ENCODE assay signal across 9 cellular contexts in the genomic region with DNA sequence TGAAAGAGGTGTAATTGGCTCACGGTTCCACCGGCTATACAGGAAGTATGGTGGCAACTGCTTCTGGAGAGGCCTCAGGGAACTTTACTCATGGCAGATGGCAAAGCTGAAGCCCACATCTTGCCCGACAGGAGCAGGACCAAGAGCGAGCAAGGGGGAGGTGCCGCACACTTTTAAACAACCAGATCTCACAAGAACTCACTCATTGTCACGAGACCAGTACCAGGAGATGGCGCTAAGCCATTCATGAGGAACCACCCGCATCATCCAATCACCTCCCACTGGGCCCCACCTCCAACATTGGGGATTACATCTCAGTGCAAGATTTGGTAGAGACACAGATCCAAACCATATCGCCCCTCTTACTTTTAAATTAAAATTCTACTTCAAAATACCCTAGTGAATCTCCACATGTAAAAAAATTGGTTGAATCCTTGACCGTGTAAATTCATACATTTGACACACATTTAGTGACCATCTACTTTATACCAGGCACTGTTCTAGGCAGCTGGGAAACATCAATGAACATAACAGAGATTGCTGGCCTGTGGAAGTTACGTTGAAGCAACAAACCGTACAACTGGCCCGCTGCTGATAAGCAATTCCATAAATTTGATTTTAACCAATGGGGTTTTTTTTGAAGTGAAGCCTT.
DNase-seq lines count a peak whose midpoint lies in the region; ATAC-seq and TF ChIP-seq lines count a peak whose summit lies in the region.
"Had no signal": no experiment of that assay in that cellular context is flagged by ENCODE, and none has a peak within 500 bp of the region (broad histone marks: within the 10 kb centered on the region; RNA-seq: fewer than 3 reads in every experiment).

No MANE protein-coding gene starts in this region.

- H3K9me3 Mint-ChIP-seq in activated CD4-positive, alpha-beta T cell treated with anti-CD3 and anti-CD28 coated beads for 36 hours (ENCODE audit: low read depth) = no peaks in the 10 kb centered on the region
- no peaks in the 10 kb centered on the region for H3K9me3 Mint-ChIP-seq in activated CD4-positive, alpha-beta T cell treated with anti-CD3 and anti-CD28 coated beads, Interleukin-2, amount 10 ng/mL, durations not matched to agents 7 days and 5 days
- H3K9me3 Mint-ChIP-seq: naive B cell had no signal

- H3K4me3 ChIP-seq in cardiac fibroblast (replicated peaks in 1 of 2; ENCODE audit: low read depth in 2 of 2, low read length in 2 of 2) = no peak overlapping the region
- H3K4me3 ChIP-seq in skeletal muscle tissue (ENCODE audit: low read length in 3 of 3) = no peak overlapping the region

- CTCF ChIA-PET in activated CD4-positive, alpha-beta T cell treated with anti-CD3 and anti-CD28 coated beads for 36 hours (lab: Charles Lee) = interaction anchor here (0.5 to 2.9 kb wide), 8 partner anchors 12 to 222 kb away, joined by 3 to 12 read pairs (median 4); no protein-coding TSS in a partner anchor
- CTCF ChIA-PET in activated CD4-positive, alpha-beta T cell treated with anti-CD3 and anti-CD28 coated beads, Interleukin-2, amount 10 ng/mL, durations not matched to agents 7 days and 5 days (lab: Charles Lee) = interaction anchor here (0.7 to 4.0 kb wide), 6 partner anchors 11 to 223 kb away, joined by 3 to 14 read pairs (median 3); no protein-coding TSS in a partner anchor

- no peaks in the 10 kb centered on the region for H3K36me3 Mint-ChIP-seq in activated CD4-positive, alpha-beta T cell treated with anti-CD3 and anti-CD28 coated beads for 36 hours (ENCODE audit: low read depth)
- no peaks in the 10 kb centered on the region for H3K36me3 Mint-ChIP-seq in activated CD4-positive, alpha-beta T cell treated with anti-CD3 and anti-CD28 coated beads, Interleukin-2, amount 10 ng/mL, durations not matched to agents 7 days and 5 days (ENCODE audit: low read depth)
- H3K36me3 Mint-ChIP-seq: naive B cell had no signal

- POLR2A ChIA-PET in activated CD4-positive, alpha-beta T cell treated with anti-CD3 and anti-CD28 coated beads for 36 hours (lab: Charles Lee) = interaction anchor here (0.6 to 1.2 kb wide), 3 partner anchors 23 to 156 kb away, joined by 3 to 5 read pairs (median 4); no protein-coding TSS in a partner anchor
- POLR2A ChIA-PET in activated CD4-positive, alpha-beta T cell treated with anti-CD3 and anti-CD28 coated beads, Interleukin-2, amount 10 ng/mL, durations not matched to agents 7 days and 5 days (lab: Charles Lee) = no interaction called here

- H3K4me1 Mint-ChIP-seq in activated CD4-positive, alpha-beta T cell treated with anti-CD3 and anti-CD28 coated beads for 36 hours = peaks cover 89% of the 10 kb centered on the region
- H3K4me1 Mint-ChIP-seq in activated CD4-positive, alpha-beta T cell treated with anti-CD3 and anti-CD28 coated beads, Interleukin-2, amount 10 ng/mL, durations not matched to agents 7 days and 5 days = peaks cover 43% of the 10 kb centered on the region

- intact Hi-C loops in activated CD4-positive, alpha-beta T cell treated with anti-CD3 and anti-CD28 coated beads for 36 hours (cut with DNase I, micrococcal nuclease) = loop anchor here (1.0 to 5.0 kb wide), 13 partner anchors 20 to 1539 kb away; a partner anchor contains a TSS

- TF ChIP-seq CTCF in cardiac fibroblast (IDR thresholded peaks at IDR 0.05; ENCODE audit: low read depth, low read length) = peak; percentile 7

- H3K27me3 ChIP-seq in skeletal muscle tissue (ENCODE audit: control insufficient read depth in 3 of 3, insufficient read depth in 3 of 3, low read length in 3 of 3) = no peaks in the 10 kb centered on the region

- ATAC-seq in activated CD4-positive, alpha-beta T cell treated with anti-CD3 and anti-CD28 coated beads for 36 hours = peak; percentile 19
- no peak for ATAC-seq in HG03571 (IDR thresholded peaks at IDR 0.05; ENCODE audit: unreplicated experiment)

- no peak overlapping the region for H3K9ac ChIP-seq in skeletal muscle tissue (ENCODE audit: low read depth in 1 of 3, low read length in 3 of 3)

- no peak overlapping the region for H3K4me3 Mint-ChIP-seq in activated CD4-positive, alpha-beta T cell treated with anti-CD3 and anti-CD28 coated beads for 36 hours
- H3K4me3 Mint-ChIP-seq in activated CD4-positive, alpha-beta T cell treated with anti-CD3 and anti-CD28 coated beads, Interleukin-2, amount 10 ng/mL, durations not matched to agents 7 days and 5 days = no peak overlapping the region

- peaks cover 44 to 56% (median 44%) of the 10 kb centered on the region in 3 donors for H3K4me1 ChIP-seq in skeletal muscle tissue (ENCODE audit: control insufficient read depth in 3 of 3, insufficient read depth in 3 of 3, low read length in 3 of 3)

- H3K9me3 ChIP-seq in skeletal muscle tissue (ENCODE audit: control insufficient read depth in 3 of 3, low read length in 3 of 3) = no peaks in the 10 kb centered on the region

- peaks cover 6 to 14% (median 8%) of the 10 kb centered on the region in 3 donors for H3K36me3 ChIP-seq in skeletal muscle tissue (ENCODE audit: control insufficient read depth in 3 of 3, insufficient read depth in 3 of 3, low read length in 3 of 3)

- peak; percentile 66 for DNase-seq in activated CD4-positive, alpha-beta T cell treated with anti-CD3 and anti-CD28 coated beads for 36 hours
- DNase-seq in activated CD4-positive, alpha-beta T cell treated with anti-CD3 and anti-CD28 coated beads, Interleukin-2, amount 10 ng/mL, durations not matched to agents 7 days and 5 days = no peak
- DNase-seq in NCI-H69 (lab: John Stamatoyannopoulos, UW) = peak; percentile 55
- DNase-seq in cardiac fibroblast (ENCODE audit: low read depth in 2 of 2) = peak; percentile 22 to 44
- DNase-seq in activated CD4-positive, CD25-positive, alpha-beta regulatory T cell treated with anti-CD3 and anti-CD28 coated beads, Interleukin-2, amount 50 U/mL, for 72 hours = no peak
- DNase-seq in NCI-H1105 treated with DMSO at 0.1 percent for 48 hours (lab: John Stamatoyannopoulos, UW) = no peak
- DNase-seq: naive B cell had no signal

- peak overlapping the region; percentile 23 for H3K27ac ChIP-seq in skeletal muscle tissue (ENCODE audit: low read depth, low read length)

- H3K27me3 Mint-ChIP-seq in activated CD4-positive, alpha-beta T cell treated with anti-CD3 and anti-CD28 coated beads for 36 hours = peaks cover 10% of the 10 kb centered on the region
- peaks cover 4% of the 10 kb centered on the region for H3K27me3 Mint-ChIP-seq in activated CD4-positive, alpha-beta T cell treated with anti-CD3 and anti-CD28 coated beads, Interleukin-2, amount 10 ng/mL, durations not matched to agents 7 days and 5 days
- H3K27me3 Mint-ChIP-seq: naive B cell had no signal

- H3K27ac Mint-ChIP-seq in activated CD4-positive, alpha-beta T cell treated with anti-CD3 and anti-CD28 coated beads for 36 hours = peak overlapping the region; percentile 79
- no peak overlapping the region for H3K27ac Mint-ChIP-seq in activated CD4-positive, alpha-beta T cell treated with anti-CD3 and anti-CD28 coated beads, Interleukin-2, amount 10 ng/mL, durations not matched to agents 7 days and 5 days

Comparison
In these comparisons a context has a peak if more than half of its experiments do, and no peak if none do; other contexts are left out.
1. DNase-seq: peak in activated CD4-positive, alpha-beta T cell treated with anti-CD3 and anti-CD28 coated beads for 36 hours (single experiment), NCI-H69 (single experiment) and cardiac fibroblast (2 of 2); none in activated CD4-positive, alpha-beta T cell treated with anti-CD3 and anti-CD28 coated beads, Interleukin-2, amount 10 ng/mL, durations not matched to agents 7 days and 5 days (single experiment), activated CD4-positive, CD25-positive, alpha-beta regulatory T cell treated with anti-CD3 and anti-CD28 coated beads, Interleukin-2, amount 50 U/mL, for 72 hours (single experiment) and NCI-H1105 treated with DMSO at 0.1 percent for 48 hours (single experiment).